Comparison of ENCODE assay signal across 8 cellular contexts in the genomic region with DNA sequence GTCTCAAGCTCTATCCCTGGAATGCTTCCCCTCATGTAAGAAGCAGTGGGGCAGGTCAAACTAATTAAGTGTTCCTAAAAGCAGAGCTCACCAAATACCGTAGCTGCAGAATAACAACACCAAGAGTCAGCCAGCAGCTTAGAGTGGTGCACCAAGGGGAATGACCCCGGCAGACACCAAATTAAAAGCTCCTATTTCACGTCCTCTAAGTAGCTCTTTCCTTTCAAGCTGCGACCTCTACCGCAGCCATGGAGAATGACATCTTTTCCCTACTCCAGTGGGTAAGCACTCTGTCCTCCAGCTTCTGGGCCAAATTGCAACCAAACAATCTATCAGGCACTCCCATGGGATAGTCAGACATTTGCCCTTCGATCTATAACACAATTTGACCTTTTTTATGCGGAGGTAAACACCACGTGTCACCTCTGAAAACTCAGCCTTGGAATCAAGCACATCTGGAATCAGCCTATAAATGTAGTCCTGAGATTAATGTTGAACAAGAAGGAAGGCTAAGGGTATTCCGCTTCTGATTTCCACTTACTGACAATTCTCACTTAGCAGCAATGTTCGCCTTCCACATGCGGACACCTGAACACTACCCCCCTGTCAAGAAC.
A peak's percentile ranks its signal among the peaks of the same experiment; 100 is the strongest.
DNase-seq lines count a peak whose midpoint lies in the region; ATAC-seq and TF ChIP-seq lines count a peak whose summit lies in the region.

No MANE protein-coding gene starts in this region.

- no CpG with 5 or more reads among the region's 11 CpGs for WGBS in iPS DF 6.9 (ENCODE audit: insufficient coverage, insufficient read length)

- H3K36me3 ChIP-seq in iPS DF 6.9 (ENCODE audit: control insufficient read depth, insufficient read depth, low read length): no peaks in the 10 kb centered on the region

- H3K27me3 ChIP-seq in iPS DF 6.9 (ENCODE audit: control insufficient read depth, insufficient read depth, low read length): no peaks in the 10 kb centered on the region

- POLR2A ChIA-PET in HEK293T (lab: Yijun Ruan, JAX): interaction anchor here (1.1 kb wide), 1 partner anchor 38 kb away, joined by 5 read pairs; no protein-coding TSS in a partner anchor

- H3K9me3 ChIP-seq in iPS DF 6.9 (ENCODE audit: control insufficient read depth, insufficient read depth, low read length): no peaks in the 10 kb centered on the region

- H3K4me3 ChIP-seq in iPS DF 6.9 (ENCODE audit: low read length): no peak overlapping the region

- no peak overlapping the region for H3K27ac ChIP-seq in iPS DF 6.9 (ENCODE audit: low read length)

- CTCF ChIA-PET in HEK293T (lab: Yijun Ruan, JAX): interaction anchor here (0.5 to 1.5 kb wide), 25 partner anchors 8 to 791 kb away, joined by 3 to 15 read pairs (median 4); no protein-coding TSS in a partner anchor

- ATAC-seq in GM18519 (IDR thresholded peaks at IDR 0.05; ENCODE audit: low FRiP score, unreplicated experiment): no peak

- DNase-seq in EL (peak; percentile 71), HEK293T (ENCODE audit: extremely low spot score) (peak; percentile 77), NCI-H226 (peak; percentile 33), astrocyte of the hippocampus (ENCODE audit: low read depth, low spot score) (peak; percentile 87), iPS DF 6.9 (ENCODE audit: low read depth, low spot score) (peak; percentile 77), stromal cell of bone marrow (ENCODE audit: low read depth) (peak; percentile 56), KG1 (lab: John Stamatoyannopoulos, UW) (no peak)

- no peaks in the 10 kb centered on the region for H3K4me1 ChIP-seq in iPS DF 6.9 (ENCODE audit: control insufficient read depth, insufficient read depth, low read length)

TF ChIP-seq in HEK293T, 16 proteins besides CTCF, POLR2A, EP300 and RAD21:
- no peak for TF ChIP-seq ARNT (IDR thresholded peaks at IDR 0.05)
- TF ChIP-seq TARDBP (IDR thresholded peaks at IDR 0.05): no peak
- TF ChIP-seq CTBP1 (IDR thresholded peaks at IDR 0.05; ENCODE audit: borderline replicate concordance): no peak
- TF ChIP-seq ELF4 (IDR thresholded peaks at IDR 0.05): no peak
- no peak for TF ChIP-seq NFRKB (IDR thresholded peaks at IDR 0.05)
- no peak for TF ChIP-seq FOXM1 (IDR thresholded peaks at IDR 0.05; ENCODE audit: borderline replicate concordance)
- TF ChIP-seq SP1 (IDR thresholded peaks at IDR 0.05): no peak
- TF ChIP-seq FOXA1 (IDR thresholded peaks at IDR 0.05): no peak
- TF ChIP-seq FOXK2 (IDR thresholded peaks at IDR 0.05): no peak
- TF ChIP-seq, protein P1, sequence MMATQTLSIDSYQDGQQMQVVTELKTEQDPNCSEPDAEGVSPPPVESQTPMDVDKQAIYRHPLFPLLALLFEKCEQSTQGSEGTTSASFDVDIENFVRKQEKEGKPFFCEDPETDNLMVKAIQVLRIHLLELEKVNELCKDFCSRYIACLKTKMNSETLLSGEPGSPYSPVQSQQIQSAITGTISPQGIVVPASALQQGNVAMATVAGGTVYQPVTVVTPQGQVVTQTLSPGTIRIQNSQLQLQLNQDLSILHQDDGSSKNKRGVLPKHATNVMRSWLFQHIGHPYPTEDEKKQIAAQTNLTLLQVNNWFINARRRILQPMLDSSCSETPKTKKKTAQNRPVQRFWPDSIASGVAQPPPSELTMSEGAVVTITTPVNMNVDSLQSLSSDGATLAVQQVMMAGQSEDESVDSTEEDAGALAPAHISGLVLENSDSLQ (IDR thresholded peaks at IDR 0.05): no peak
- no peak for TF ChIP-seq BHLHE40 (IDR thresholded peaks at IDR 0.05; ENCODE audit: borderline replicate concordance)
- no peak for TF ChIP-seq L3MBTL2 (conservative IDR thresholded peaks at IDR 0.05)
- no peak for TF ChIP-seq LEF1 (IDR thresholded peaks at IDR 0.05; ENCODE audit: borderline replicate concordance)
- TF ChIP-seq HDGF (IDR thresholded peaks at IDR 0.05; ENCODE audit: borderline replicate concordance): no peak
- TF ChIP-seq SUZ12 (IDR thresholded peaks at IDR 0.05): no peak
- no peak for TF ChIP-seq ZNF384 (IDR thresholded peaks at IDR 0.05)
TF ChIP-seq in HEK293T: peak in this region for 0.
